Comparison of ENCODE assay signal across 17 cellular contexts in genomic region chr11:112780351-112781043, GRCh38.
DNase-seq lines count a peak whose midpoint lies in the region; ATAC-seq, FAIRE-seq and TF ChIP-seq lines count a peak whose summit lies in the region.
"Had no signal": no experiment of that assay in that cellular context is flagged by ENCODE, and none has a peak within 500 bp of the region (broad histone marks: within the 10 kb centered on the region; RNA-seq: fewer than 3 reads in every experiment).

No MANE protein-coding gene starts in this region.

- H3K9me3 Mint-ChIP-seq in nephron, result no peaks in the 10 kb centered on the region

- no peak overlapping the region for H2BK120ac ChIP-seq in H1 (replicated peaks; ENCODE audit: low read depth, low read length)

- TF ChIP-seq EP300 in H1 (IDR thresholded peaks at IDR 0.05; ENCODE audit: borderline replicate concordance in 1 of 2, low read depth in 2 of 2, low read length in 2 of 2), result no peak

- 94% methylated on average over 16 of the region's 19 CpGs; no CpG with 5 or more reads in 1 of the 2 experiments for WGBS in H1 (ENCODE audit: extremely low coverage in 1 of 2, insufficient coverage in 1 of 2, insufficient read length in 1 of 2, insufficient replicate concordance in 2 of 2, low coverage in 1 of 2, low lambda C conversion rate in 2 of 2, missing lambda C conversion rate in 1 of 2), 2 experiments

- no peak overlapping the region for H3K4me3 ChIP-seq in H1 (ENCODE audit: extremely low read depth in 1 of 4, insufficient read depth in 2 of 4, low read depth in 3 of 4, low read length in 4 of 4)
- H3K4me3 ChIP-seq: BLaER1 had no signal

- no peak overlapping the region for H3K56ac ChIP-seq in H1 (replicated peaks; ENCODE audit: insufficient read length, low read depth, low read length)

- no peak overlapping the region for H3K4me3 Mint-ChIP-seq in nephron

- no peaks in the 10 kb centered on the region for H3K36me3 ChIP-seq in H1 (ENCODE audit: control insufficient read depth in 2 of 4, insufficient read depth in 4 of 4, low read length in 3 of 4)
- H3K36me3 ChIP-seq: BLaER1 had no signal

- H3K79me2 ChIP-seq in H1 (ENCODE audit: control insufficient read depth in 1 of 2, insufficient read depth in 2 of 2, low read length in 2 of 2), result no peaks in the 10 kb centered on the region

- H2BK20ac ChIP-seq in H1 (ENCODE audit: low read length), result no peak overlapping the region

- no peak overlapping the region for H4K5ac ChIP-seq in H1 (ENCODE audit: insufficient read length, low read depth, low read length)

- H2BK15ac ChIP-seq in H1 (ENCODE audit: low read length), result no peak overlapping the region

- no peak overlapping the region for H2AFZ ChIP-seq in H1 (ENCODE audit: low read length)

- peaks cover 78% of the 10 kb centered on the region for H3K4me1 Mint-ChIP-seq in nephron

- no peak overlapping the region for H3K9ac ChIP-seq in H1 (replicated peaks in 1 of 4; ENCODE audit: extremely low read depth in 1 of 4, low read depth in 3 of 4, low read length in 3 of 4)
- H3K9ac ChIP-seq: BLaER1 had no signal

- H3K18ac ChIP-seq in H1 (ENCODE audit: extremely low read depth, low read length), result peak overlapping the region; percentile 32; the same call in 1 of the 2 replicates

- no peak for TF ChIP-seq CTCF in H1 (IDR thresholded peaks at IDR 0.05; ENCODE audit: control extremely low read depth in 1 of 3, insufficient read depth in 1 of 3, low read depth in 1 of 3, low read length in 3 of 3)
- TF ChIP-seq CTCF in nephron (IDR thresholded peaks at IDR 0.05; ENCODE audit: unreplicated experiment in 3 of 3), result no peak

- no peak for TF ChIP-seq RAD21 in H1 (IDR thresholded peaks at IDR 0.05 in 1 of 2, conservative IDR thresholded peaks at IDR 0.05 in 1 of 2; ENCODE audit: low read depth in 2 of 2, low read length in 2 of 2)

- no peak overlapping the region for H4K91ac ChIP-seq in H1 (replicated peaks; ENCODE audit: insufficient read length, low read length)

- H3K27me3 ChIP-seq in H1 (replicated peaks in 1 of 4; ENCODE audit: control insufficient read depth in 3 of 4, extremely low read depth in 1 of 4, insufficient read depth in 3 of 4, low read length in 3 of 4), result no peaks in the 10 kb centered on the region
- H3K27me3 ChIP-seq: BLaER1 had no signal

- no peaks in the 10 kb centered on the region for H3K36me3 Mint-ChIP-seq in nephron (ENCODE audit: low read depth)

- ATAC-seq in GM21528 (IDR thresholded peaks at IDR 0.05; ENCODE audit: low FRiP score, unreplicated experiment) (no peak), HG02973 (IDR thresholded peaks at IDR 0.05; ENCODE audit: unreplicated experiment) (no peak)

- H3K23me2 ChIP-seq in H1 (ENCODE audit: low read depth, low read length), result no peaks in the 10 kb centered on the region

- H2AK5ac ChIP-seq in H1 (ENCODE audit: low read depth, low read length), result no peak overlapping the region

- no peaks in the 10 kb centered on the region for H3K9me3 ChIP-seq in H1 (ENCODE audit: insufficient read depth in 2 of 2, low read depth in 1 of 2, low read length in 1 of 2)
- H3K9me3 ChIP-seq: BLaER1 had no signal

- H3K23ac ChIP-seq in H1 (ENCODE audit: insufficient read length), result no peak overlapping the region

- H3K4me1 ChIP-seq in H1 (replicated peaks in 1 of 4; ENCODE audit: control insufficient read depth in 3 of 4, insufficient read depth in 4 of 4, low read length in 3 of 4), result peaks cover 0 to 7% (median 2%) of the 10 kb centered on the region in 4 experiments; a peak in 3 of 7 replicates
- H3K4me1 ChIP-seq: BLaER1 had no signal

- H3K27me3 Mint-ChIP-seq in nephron (ENCODE audit: low read depth), result no peaks in the 10 kb centered on the region

- FAIRE-seq in H1 (lab: Jason Lieb, UNC), result no peak
- FAIRE-seq: GM18507 had no signal

- no peaks in the 10 kb centered on the region for H4K20me1 ChIP-seq in H1 (replicated peaks in 1 of 2; ENCODE audit: control insufficient read depth in 1 of 2, insufficient read depth in 2 of 2, low read length in 2 of 2)
- H4K20me1 ChIP-seq: BLaER1 had no signal

- no peak overlapping the region for H2BK5ac ChIP-seq in H1 (ENCODE audit: low read depth, low read length)

- H3K79me1 ChIP-seq in H1 (ENCODE audit: low read depth, low read length), result no peaks in the 10 kb centered on the region

- POLR2A ChIA-PET in H1 (lab: Charles Lee; ENCODE audit: partially characterized antibody), result no interaction called here

- TF ChIP-seq POLR2A in H1 (IDR thresholded peaks at IDR 0.05; ENCODE audit: control extremely low read depth in 1 of 2, low read depth in 2 of 2, low read length in 2 of 2), result no peak

- H4K8ac ChIP-seq in H1 (ENCODE audit: extremely low read depth, insufficient read depth, low read length), result peak overlapping the region; percentile 0; the same call in 1 of the 2 replicates

- H3K27ac Mint-ChIP-seq in nephron, result peak overlapping the region in 2 of 3 experiments; percentile 30 to 87

- CTCF ChIA-PET in H1 (lab: Charles Lee; ENCODE audit: partially characterized antibody), result interaction anchor here (5.0 kb wide), 1 partner anchor 17 kb away, joined by 48 read pairs; no protein-coding TSS in a partner anchor

- no peak overlapping the region for H3K4me2 ChIP-seq in H1 (ENCODE audit: insufficient read depth in 1 of 2, low read depth in 2 of 2, low read length in 2 of 2)
- H3K4me2 ChIP-seq: BLaER1 had no signal

- peak; percentile 74 for DNase-seq in GM03348 (ENCODE audit: low spot score)
- peak; percentile 62 to 76 for DNase-seq in NCI-H446 (lab: John Stamatoyannopoulos, UW)
- DNase-seq in H1 (ENCODE audit: low read depth in 1 of 2, low spot score in 2 of 2), result no peak
- no peak for DNase-seq in T1000 (lab: John Stamatoyannopoulos, UW)
- DNase-seq in NCI-H128 (lab: John Stamatoyannopoulos, UW; ENCODE audit: unreplicated experiment), result no peak
- DNase-seq: activated CD4-positive, alpha-beta T cell treated with anti-CD3 and anti-CD28 coated beads, Interleukin-2, amount 50 U/mL, for 48 hours; activated gamma-delta T cell; KBM-7; NCI-H2081; stimulated activated CD4-positive, alpha-beta T cell treated with anti-CD3 and anti-CD28 coated beads, Interleukin-4, amount 100 ng/mL, for 24 hours; stimulated activated naive CD4-positive, alpha-beta T cell; T-helper 2 cell had no signal

- no peak overlapping the region; the same call in 1 of the 2 replicates for H2BK12ac ChIP-seq in H1 (ENCODE audit: low read depth, low read length)

- no peak overlapping the region for H3K4ac ChIP-seq in H1 (replicated peaks; ENCODE audit: insufficient read length, low read depth, low read length)

- H3K27ac ChIP-seq in H1 (ENCODE audit: low read depth, low read length), result no peak overlapping the region
- H3K27ac ChIP-seq: BLaER1 had no signal

- H3K14ac ChIP-seq in H1 (ENCODE audit: insufficient read length), result no peak overlapping the region

TF ChIP-seq in H1, 55 proteins besides CTCF, POLR2A, EP300 and RAD21:
- no peak for TF ChIP-seq ASH2L (IDR thresholded peaks at IDR 0.05; ENCODE audit: low read length)
- no peak for TF ChIP-seq CHD1 (IDR thresholded peaks at IDR 0.05; ENCODE audit: low read depth, low read length)
- TF ChIP-seq TBP (IDR thresholded peaks at IDR 0.05; ENCODE audit: low read depth, low read length), result no peak
- TF ChIP-seq MAFK (IDR thresholded peaks at IDR 0.05; ENCODE audit: low read depth, low read length), result no peak
- no peak for TF ChIP-seq CHD2 (IDR thresholded peaks at IDR 0.05; ENCODE audit: low read length)
- no peak for TF ChIP-seq KDM1A (IDR thresholded peaks at IDR 0.05; ENCODE audit: borderline replicate concordance, low read length)
- TF ChIP-seq TCF12 (IDR thresholded peaks at IDR 0.05; ENCODE audit: low read depth, low read length), result no peak
- TF ChIP-seq HDAC6 (IDR thresholded peaks at IDR 0.05; ENCODE audit: low read depth, low read length), result no peak
- no peak for TF ChIP-seq ATF2 (IDR thresholded peaks at IDR 0.05; ENCODE audit: low read length)
- no peak for TF ChIP-seq E2F6 (IDR thresholded peaks at IDR 0.05)
- TF ChIP-seq BRCA1 (IDR thresholded peaks at IDR 0.05; ENCODE audit: low read depth, low read length), result no peak
- TF ChIP-seq BACH1 (IDR thresholded peaks at IDR 0.05; ENCODE audit: low read length), result no peak
- TF ChIP-seq TEAD4 (IDR thresholded peaks at IDR 0.05; ENCODE audit: low read depth, low read length), result no peak
- no peak for TF ChIP-seq SRF (IDR thresholded peaks at IDR 0.05; ENCODE audit: low read depth, low read length)
- TF ChIP-seq GTF2F1 (IDR thresholded peaks at IDR 0.05; ENCODE audit: borderline replicate concordance, low read depth, low read length), result no peak
- TF ChIP-seq SIX5 (IDR thresholded peaks at IDR 0.05; ENCODE audit: low read depth, low read length), result no peak
- no peak for TF ChIP-seq TAF7 (optimal IDR thresholded peaks at IDR 0.05; ENCODE audit: borderline replicate concordance, low read depth, low read length)
- TF ChIP-seq MAX (IDR thresholded peaks at IDR 0.05), result no peak

Comparison
In these comparisons a context has a peak if more than half of its experiments do, and no peak if none do; other contexts are left out.
1. DNase-seq: peak in GM03348 (single experiment) and NCI-H446 (2 of 2); none in H1 (0 of 2), T1000 (single experiment) and NCI-H128 (single experiment).